Comparison of ENCODE assay signal across 9 cellular contexts in genomic region chr1:93304716-93305138, GRCh38. TPM values are rescaled to one million over a fixed set of nuclear protein-coding genes. Genes with fewer than 3 reads are reported as not detected.
DNase-seq lines count a peak whose midpoint lies in the region; ATAC-seq, FAIRE-seq and TF ChIP-seq lines count a peak whose summit lies in the region.
"Had no signal": no experiment of that assay in that cellular context is flagged by ENCODE, and none has a peak within 500 bp of the region (broad histone marks: within the 10 kb centered on the region; RNA-seq: fewer than 3 reads in every experiment).

No MANE protein-coding gene starts in this region.

- ATAC-seq in HG03457 (IDR thresholded peaks at IDR 0.05; ENCODE audit: unreplicated experiment), result no peak

- POLR2A ChIA-PET in RWPE1 (lab: Yijun Ruan, JAX; ENCODE audit: low non-redundant PET), result no interaction called here

- DNase-seq in AG08396 (ENCODE audit: low spot score) (peak; percentile 51), RWPE1 (ENCODE audit: low spot score) (peak; percentile 55), astrocyte (ENCODE audit: low read depth) (peak; percentile 49), iPS-NIHi11 (ENCODE audit: low spot score) (peak; percentile 55)
- DNase-seq in stimulated activated CD4-positive, alpha-beta T cell treated with anti-CD3 and anti-CD28 coated beads, Interleukin-1b, Interleukin-23, amount 100 ng/mL, for 48 hours, result peak; percentile 7

- H3K4me2 ChIP-seq in astrocyte (ENCODE audit: low read length), result no peak overlapping the region

- CTCF ChIA-PET in RWPE1 (lab: Yijun Ruan, JAX), result interaction anchor here (0.5 to 1.7 kb wide), 26 partner anchors 11 to 646 kb away, joined by 3 to 10 read pairs (median 4); no protein-coding TSS in a partner anchor

- no peaks in the 10 kb centered on the region for H4K20me1 ChIP-seq in astrocyte (ENCODE audit: insufficient read depth, low read length)

- H3K9me3 Mint-ChIP-seq in astrocyte (ENCODE audit: unreplicated experiment), result no peaks in the 10 kb centered on the region

- H3K4me3 ChIP-seq in GM12875 (ENCODE audit: low read depth, low read length) (no peak overlapping the region), astrocyte (ENCODE audit: insufficient read depth, low read depth, low read length) (no peak overlapping the region)
- H3K4me3 ChIP-seq: skin epidermis had no signal

- peak; percentile 66; the same call in 1 of the 2 replicates for TF ChIP-seq CTCF in GM12875 (IDR thresholded peaks at IDR 0.05; ENCODE audit: borderline replicate concordance, insufficient read depth, low read depth, low read length)
- peak; percentile 95 for TF ChIP-seq CTCF in LNCAP (IDR thresholded peaks at IDR 0.05)
- peak; percentile 94 for TF ChIP-seq CTCF in RWPE1 (conservative IDR thresholded peaks at IDR 0.05; ENCODE audit: low read depth)
- TF ChIP-seq CTCF in astrocyte (IDR thresholded peaks at IDR 0.05; ENCODE audit: insufficient read depth, low read depth, low read length), result peak; percentile 93

- H3K27me3 Mint-ChIP-seq in astrocyte (ENCODE audit: low read depth, unreplicated experiment), result no peaks in the 10 kb centered on the region

- no peaks in the 10 kb centered on the region for H3K36me3 ChIP-seq in astrocyte (ENCODE audit: insufficient read depth, low read length)

- no peak overlapping the region for H3K4me3 Mint-ChIP-seq in astrocyte (ENCODE audit: unreplicated experiment)

- no peaks in the 10 kb centered on the region for H3K27me3 ChIP-seq in astrocyte (ENCODE audit: insufficient read depth, low read length)

- no peaks in the 10 kb centered on the region for H3K4me1 ChIP-seq in astrocyte (ENCODE audit: insufficient read depth, low read length)

- H3K4me1 Mint-ChIP-seq in astrocyte (ENCODE audit: low read depth, unreplicated experiment), result no peaks in the 10 kb centered on the region

- H2AFZ ChIP-seq in astrocyte (ENCODE audit: low read depth, low read length), result no peak overlapping the region

- FAIRE-seq in astrocyte (lab: Jason Lieb, UNC), result peak; percentile 58

- H3K27ac Mint-ChIP-seq in astrocyte (ENCODE audit: unreplicated experiment), result no peak overlapping the region

- no peak overlapping the region for H3K27ac ChIP-seq in RWPE1
- H3K27ac ChIP-seq in astrocyte (ENCODE audit: low read depth, low read length), result no peak overlapping the region
- H3K27ac ChIP-seq: skin epidermis had no signal

- H3K36me3 Mint-ChIP-seq in astrocyte (ENCODE audit: low read depth, unreplicated experiment), result no peaks in the 10 kb centered on the region

- no peaks in the 10 kb centered on the region for H3K79me2 ChIP-seq in astrocyte (ENCODE audit: insufficient read depth, low read length)

- H3K9ac ChIP-seq in astrocyte (ENCODE audit: low read length), result no peak overlapping the region

- no peaks in the 10 kb centered on the region for H3K9me3 ChIP-seq in astrocyte (ENCODE audit: insufficient read depth, low read depth, low read length)

RNA-seq across cellular contexts. Expression of gene DR1, which starts 41.0 kb away (rescaled TPM):
- total RNA-seq in astrocyte, result 76.9 and 77.1 TPM in 2 replicates
